11 cellular contexts compared by ENCODE assay signal in the genomic region with DNA sequence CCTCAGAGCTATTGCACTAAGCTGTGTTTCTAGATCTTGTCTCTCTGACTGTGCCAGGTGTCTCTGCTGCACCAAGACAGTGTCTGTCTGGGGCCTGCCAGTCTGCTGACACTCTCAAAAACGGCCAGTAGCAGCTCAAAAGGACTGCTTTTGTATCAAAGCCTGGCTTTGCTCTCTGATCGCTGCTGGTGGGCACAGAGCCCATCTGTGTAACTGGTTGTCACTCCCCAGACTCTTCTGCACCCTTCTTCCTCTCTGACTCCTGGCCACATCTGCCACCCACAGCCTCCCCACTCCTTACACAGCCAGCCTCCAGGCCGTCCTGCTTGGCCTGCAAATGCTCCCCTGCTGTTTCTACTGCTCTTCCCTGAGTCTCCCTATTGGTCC. TPM values are rescaled to one million over a fixed set of nuclear protein-coding genes. Genes with fewer than 3 reads are reported as not detected.
A peak's percentile ranks its signal among the peaks of the same experiment; 100 is the strongest.
DNase-seq lines count a peak whose midpoint lies in the region; ATAC-seq lines count a peak whose summit lies in the region.
"Had no signal": no experiment of that assay in that cellular context is flagged by ENCODE, and none has a peak within 500 bp of the region (broad histone marks: within the 10 kb centered on the region; RNA-seq: fewer than 3 reads in every experiment).

No MANE protein-coding gene starts in this region.

- ATAC-seq in HG03097 (IDR thresholded peaks at IDR 0.05; ENCODE audit: low FRiP score, unreplicated experiment) = no peak
- no peak for ATAC-seq in GM19351 (IDR thresholded peaks at IDR 0.05; ENCODE audit: unreplicated experiment)

- POLR2A ChIA-PET in activated CD4-positive, alpha-beta T cell treated with anti-CD3 and anti-CD28 coated beads, Interleukin-2, amount 10 ng/mL, durations not matched to agents 7 days and 5 days (lab: Charles Lee) = interaction anchor here (0.5 kb wide), 1 partner anchor 20 kb away, joined by 3 read pairs; no protein-coding TSS in a partner anchor

- no peaks in the 10 kb centered on the region for H3K9me3 ChIP-seq in subcutaneous abdominal adipose tissue (ENCODE audit: control insufficient read depth in 5 of 5, low read length in 5 of 5)

- H3K27ac ChIP-seq in layer of hippocampus (ENCODE audit: low read depth, low read length) (peak overlapping the region; percentile 53), subcutaneous abdominal adipose tissue (ENCODE audit: low read depth, low read length) (peak overlapping the region; percentile 17)

- H3K27ac Mint-ChIP-seq in activated CD4-positive, alpha-beta T cell treated with anti-CD3 and anti-CD28 coated beads, Interleukin-2, amount 10 ng/mL, durations not matched to agents 7 days and 5 days = peak overlapping the region; percentile 79
- no peak overlapping the region for H3K27ac Mint-ChIP-seq in activated naive CD8-positive, alpha-beta T cell treated with anti-CD3 and anti-CD28 coated beads for 36 hours
- H3K27ac Mint-ChIP-seq: memory B cell had no signal

- H3K9ac ChIP-seq in subcutaneous abdominal adipose tissue (ENCODE audit: low read length in 5 of 5) = peak overlapping the region in 2 of 5 donors; percentile 32 to 46

- no peak for DNase-seq in activated CD4-positive, alpha-beta T cell treated with anti-CD3 and anti-CD28 coated beads, Interleukin-2, amount 10 ng/mL, durations not matched to agents 7 days and 5 days
- no peak for DNase-seq in activated CD4-positive, alpha-beta T cell treated with anti-CD3 and anti-CD28 coated beads for 4 hours
- DNase-seq in activated naive CD8-positive, alpha-beta T cell treated with anti-CD3 and anti-CD28 coated beads for 36 hours = no peak
- no peak for DNase-seq in SHP77 treated with DMSO at 0.1 percent for 48 hours (lab: John Stamatoyannopoulos, UW)
- DNase-seq: activated CD4-positive, alpha-beta T cell treated with anti-CD3 and anti-CD28 coated beads for 48 hours; NCI-H187 had no signal

- CTCF ChIA-PET in activated CD4-positive, alpha-beta T cell treated with anti-CD3 and anti-CD28 coated beads, Interleukin-2, amount 10 ng/mL, durations not matched to agents 7 days and 5 days (lab: Charles Lee) = interaction anchor here (0.9 to 1.8 kb wide), 4 partner anchors 10 to 21 kb away, joined by 4 to 5 read pairs (median 4); no protein-coding TSS in a partner anchor

- H3K27me3 Mint-ChIP-seq in activated CD4-positive, alpha-beta T cell treated with anti-CD3 and anti-CD28 coated beads, Interleukin-2, amount 10 ng/mL, durations not matched to agents 7 days and 5 days = no peaks in the 10 kb centered on the region
- no peaks in the 10 kb centered on the region for H3K27me3 Mint-ChIP-seq in activated naive CD8-positive, alpha-beta T cell treated with anti-CD3 and anti-CD28 coated beads for 36 hours
- H3K27me3 Mint-ChIP-seq: memory B cell had no signal

- peaks cover 47% of the 10 kb centered on the region for H3K4me1 Mint-ChIP-seq in activated CD4-positive, alpha-beta T cell treated with anti-CD3 and anti-CD28 coated beads, Interleukin-2, amount 10 ng/mL, durations not matched to agents 7 days and 5 days
- H3K4me1 Mint-ChIP-seq in activated naive CD8-positive, alpha-beta T cell treated with anti-CD3 and anti-CD28 coated beads for 36 hours = peaks cover 53% of the 10 kb centered on the region

- no peak overlapping the region for H3K4me3 ChIP-seq in subcutaneous abdominal adipose tissue (ENCODE audit: low read depth in 1 of 5, low read length in 5 of 5)

- no peaks in the 10 kb centered on the region for H3K27me3 ChIP-seq in layer of hippocampus (ENCODE audit: control insufficient read depth, insufficient read depth, low read length)
- no peaks in the 10 kb centered on the region for H3K27me3 ChIP-seq in subcutaneous abdominal adipose tissue (ENCODE audit: control insufficient read depth in 5 of 5, insufficient read depth in 4 of 5, low read length in 5 of 5)

- H3K36me3 ChIP-seq in subcutaneous abdominal adipose tissue (ENCODE audit: control insufficient read depth in 5 of 5, insufficient read depth in 5 of 5, low read length in 5 of 5) = peaks cover 0 to 37% (median 15%) of the 10 kb centered on the region in 5 donors

- peaks cover 43% of the 10 kb centered on the region for H3K36me3 Mint-ChIP-seq in activated CD4-positive, alpha-beta T cell treated with anti-CD3 and anti-CD28 coated beads, Interleukin-2, amount 10 ng/mL, durations not matched to agents 7 days and 5 days (ENCODE audit: low read depth)
- peaks cover 18% of the 10 kb centered on the region for H3K36me3 Mint-ChIP-seq in activated naive CD8-positive, alpha-beta T cell treated with anti-CD3 and anti-CD28 coated beads for 36 hours

- no peak overlapping the region for H3K4me3 Mint-ChIP-seq in activated CD4-positive, alpha-beta T cell treated with anti-CD3 and anti-CD28 coated beads, Interleukin-2, amount 10 ng/mL, durations not matched to agents 7 days and 5 days
- H3K4me3 Mint-ChIP-seq in activated naive CD8-positive, alpha-beta T cell treated with anti-CD3 and anti-CD28 coated beads for 36 hours = peak overlapping the region; percentile 3
- H3K4me3 Mint-ChIP-seq: memory B cell had no signal

- H3K9me3 Mint-ChIP-seq in activated CD4-positive, alpha-beta T cell treated with anti-CD3 and anti-CD28 coated beads, Interleukin-2, amount 10 ng/mL, durations not matched to agents 7 days and 5 days = no peaks in the 10 kb centered on the region
- H3K9me3 Mint-ChIP-seq in activated naive CD8-positive, alpha-beta T cell treated with anti-CD3 and anti-CD28 coated beads for 36 hours = no peaks in the 10 kb centered on the region
- H3K9me3 Mint-ChIP-seq: memory B cell had no signal

- peaks cover 22 to 55% (median 48%) of the 10 kb centered on the region in 5 donors for H3K4me1 ChIP-seq in subcutaneous abdominal adipose tissue (ENCODE audit: control insufficient read depth in 5 of 5, insufficient read depth in 5 of 5, low read length in 5 of 5)

RNA-seq across cellular contexts. Expression of a gene that starts 26.5 kb away (rescaled TPM):
- 100 to 1,000 TPM; 141 to 182 TPM for total RNA-seq in activated CD4-positive, alpha-beta T cell treated with anti-CD3 and anti-CD28 coated beads, Interleukin-2, amount 10 ng/mL, durations not matched to agents 7 days and 5 days
- 10 to 100 TPM; 91.1 to 91.8 TPM for total RNA-seq in activated naive CD8-positive, alpha-beta T cell treated with anti-CD3 and anti-CD28 coated beads for 36 hours

RNA-seq across cellular contexts. Expression of a gene that starts 38.3 kb away (rescaled TPM):
- 10 to 100 TPM; 38.7 to 40.1 TPM for total RNA-seq in activated CD4-positive, alpha-beta T cell treated with anti-CD3 and anti-CD28 coated beads, Interleukin-2, amount 10 ng/mL, durations not matched to agents 7 days and 5 days
- total RNA-seq in activated naive CD8-positive, alpha-beta T cell treated with anti-CD3 and anti-CD28 coated beads for 36 hours = 10 to 100 TPM; 11.2 to 12.3 TPM
